29 cellular contexts compared by ENCODE assay signal in the genomic region with DNA sequence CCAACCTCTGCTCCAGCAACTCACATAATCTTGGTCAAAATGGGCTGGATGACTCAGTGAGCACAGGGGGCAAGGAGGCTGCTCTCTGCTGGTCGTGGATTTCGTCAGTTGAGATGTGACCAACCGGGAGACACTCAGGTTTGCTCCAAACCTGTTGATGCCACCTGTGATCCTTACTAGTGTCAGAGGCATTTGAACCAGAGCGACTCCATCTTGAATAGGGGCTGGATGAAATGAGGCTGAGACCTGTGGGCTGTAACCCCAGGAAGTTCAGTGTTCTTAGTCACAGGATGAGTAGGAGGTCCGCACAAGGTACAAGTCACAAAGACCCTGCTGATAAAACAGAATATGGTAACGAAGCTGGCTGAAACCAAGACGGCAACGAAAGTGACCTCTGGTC.
"Had no signal": no experiment of that assay in that cellular context is flagged by ENCODE, and none has a peak within 500 bp of the region (broad histone marks: within the 10 kb centered on the region; RNA-seq: fewer than 3 reads in every experiment).

No MANE protein-coding gene starts in this region.

- H3K36me3 ChIP-seq: cardiac muscle cell, SJCRH30, WERI-Rb-1 had no signal

- H3K4me2 ChIP-seq: SK-N-SH had no signal

- ATAC-seq: activated CD4-positive, alpha-beta T cell treated with anti-CD3 and anti-CD28 coated beads for 36 hours; Panc1; Right ventricle myocardium inferior had no signal

- H3K27ac ChIP-seq: cardiac muscle cell, SJCRH30, WERI-Rb-1 had no signal

- H3K27me3 ChIP-seq: SJCRH30 had no signal

- H3K9me3 Mint-ChIP-seq: activated CD4-positive, alpha-beta memory T cell treated with anti-CD3 and anti-CD28 coated beads, Interleukin-2, amount 10 ng/mL, durations not matched to agents 7 days and 5 days; brain had no signal

- DNase-seq: activated CD4-positive, alpha-beta memory T cell treated with anti-CD3 and anti-CD28 coated beads, Interleukin-2, amount 10 ng/mL, durations not matched to agents 7 days and 5 days; activated CD4-positive, alpha-beta T cell treated with anti-CD3 and anti-CD28 coated beads for 36 hours; activated CD4-positive, alpha-beta T cell treated with anti-CD3 and anti-CD28 coated beads, Interleukin-2, amount 50 U/mL, for 1 hour; activated CD8-positive, alpha-beta memory T cell treated with anti-CD3 and anti-CD28 coated beads, Interleukin-2, amount 50 U/mL, for 4 hours; activated naive CD4-positive, alpha-beta T cell treated with Interleukin-2 at 50 U/mL for 16 hours; activated T-cell treated with anti-CD3 and anti-CD28 coated beads, Interleukin-2, amount 50 U/mL, for 1 hour; amygdala; Kasumi-1; KBM-7; NCI-H1092; NCI-H1417; NCI-H1694; NCI-H2029; NCI-H2107; NCI-H345; NCI-H510A; NCI-H526 treated with DMSO at 0.1 percent for 48 hours; NCI-H82; RPMI8226; SJCRH30; SK-N-SH; T-helper 1 cell; WERI-Rb-1 had no signal

- H3K27ac Mint-ChIP-seq: activated CD4-positive, alpha-beta memory T cell treated with anti-CD3 and anti-CD28 coated beads, Interleukin-2, amount 10 ng/mL, durations not matched to agents 7 days and 5 days; activated CD4-positive, alpha-beta T cell treated with anti-CD3 and anti-CD28 coated beads for 36 hours; activated naive CD8-positive, alpha-beta T cell; brain had no signal

- H3K36me3 Mint-ChIP-seq: activated naive CD8-positive, alpha-beta T cell; brain had no signal

- H3K9ac ChIP-seq: SK-N-SH had no signal

- FAIRE-seq: astrocyte had no signal

- H3K4me1 ChIP-seq: SJCRH30 had no signal

- H3K4me1 Mint-ChIP-seq: activated CD4-positive, alpha-beta memory T cell treated with anti-CD3 and anti-CD28 coated beads, Interleukin-2, amount 10 ng/mL, durations not matched to agents 7 days and 5 days; activated CD4-positive, alpha-beta T cell treated with anti-CD3 and anti-CD28 coated beads for 36 hours had no signal

- H3K4me3 Mint-ChIP-seq: activated CD4-positive, alpha-beta memory T cell treated with anti-CD3 and anti-CD28 coated beads, Interleukin-2, amount 10 ng/mL, durations not matched to agents 7 days and 5 days; activated CD4-positive, alpha-beta T cell treated with anti-CD3 and anti-CD28 coated beads for 36 hours; activated naive CD8-positive, alpha-beta T cell; brain had no signal

- H3K9me3 ChIP-seq: SJCRH30, SK-N-SH had no signal

- H3K4me3 ChIP-seq: cardiac muscle cell, SJCRH30 had no signal
